Comparison of ENCODE assay signal across 9 cellular contexts in genomic region chr1:99004270-99005141, GRCh38. TPM values are rescaled to one million over a fixed set of nuclear protein-coding genes. Genes with fewer than 3 reads are reported as not detected.
A peak's percentile ranks its signal among the peaks of the same experiment; 100 is the strongest.
DNase-seq lines count a peak whose midpoint lies in the region; ATAC-seq and TF ChIP-seq lines count a peak whose summit lies in the region.
"Had no signal": no experiment of that assay in that cellular context is flagged by ENCODE, and none has a peak within 500 bp of the region (broad histone marks: within the 10 kb centered on the region; RNA-seq: fewer than 3 reads in every experiment).

Gene PLPPR5, minus strand, starts transcription at chr1:99004861. Its CDS starts 190 bp downstream, at chr1:99004671.

- H3K36me3 Mint-ChIP-seq in memory B cell: no peaks in the 10 kb centered on the region

- TF ChIP-seq CTCF in dorsolateral prefrontal cortex (IDR thresholded peaks at IDR 0.05 in 54 of 56, conservative IDR thresholded peaks at IDR 0.05 in 2 of 56; ENCODE audit: low read depth in 1 of 56, partially characterized antibody in 56 of 56): no peak

- no peak for ATAC-seq in memory B cell (ENCODE audit: low read depth)
- ATAC-seq in HG03571 (IDR thresholded peaks at IDR 0.05; ENCODE audit: unreplicated experiment): no peak
- no peak for ATAC-seq in HG03342 (IDR thresholded peaks at IDR 0.05; ENCODE audit: unreplicated experiment)

- peaks cover 3% of the 10 kb centered on the region for H3K9me3 Mint-ChIP-seq in memory B cell

- WGBS in thymus: 1% methylated on average over 101 of the region's 101 CpGs

- peaks cover 0 to 57% (median 6%) of the 10 kb centered on the region in 45 donors for H3K27me3 ChIP-seq in dorsolateral prefrontal cortex
- peaks cover 43% of the 10 kb centered on the region for H3K27me3 ChIP-seq in thymus (ENCODE audit: control insufficient read depth, insufficient read depth)

- peak within 1 kb of the TSS in 58 of 59 donors; percentile 0 to 93 (median 82) for H3K27ac ChIP-seq in dorsolateral prefrontal cortex
- H3K27ac ChIP-seq in thymus (ENCODE audit: low read depth): no peak within 1 kb of the TSS

- no peaks in the 10 kb centered on the region for H3K4me1 Mint-ChIP-seq in memory B cell

- intact Hi-C loops in dorsolateral prefrontal cortex (cut with DNase I): loop anchor here in 1 of 2 donors (10.0 kb wide), 1 partner anchor 340 kb away; the partner anchor contains the start of gene SNX7

- DNase-seq in DMS 273 (lab: John Stamatoyannopoulos, UW; ENCODE audit: unreplicated experiment) (peak; percentile 71), DMS 273 treated with DMSO at 0.1 percent for 48 hours (lab: John Stamatoyannopoulos, UW) (no peak), T1000 (lab: John Stamatoyannopoulos, UW) (peak; percentile 4), dorsolateral prefrontal cortex (peak in 7 of 10 donors; percentile 23 to 59 (median 48)), memory B cell (ENCODE audit: low spot score in 2 of 2) (no peak)

- H3K4me1 ChIP-seq in thymus (ENCODE audit: control insufficient read depth, insufficient read depth, low read length): no peaks in the 10 kb centered on the region

- H3K4me3 ChIP-seq in dorsolateral prefrontal cortex (peak within 1 kb of the TSS; percentile 41 to 77 (median 63)), thymus (ENCODE audit: low read length) (peak within 1 kb of the TSS; percentile 35)

- H3K36me3 ChIP-seq in thymus (ENCODE audit: control insufficient read depth, insufficient read depth): no peaks in the 10 kb centered on the region

- peaks cover 9% of the 10 kb centered on the region for H3K27me3 Mint-ChIP-seq in memory B cell

- H3K9me3 ChIP-seq in thymus (ENCODE audit: control insufficient read depth): no peaks in the 10 kb centered on the region

- H3K4me3 Mint-ChIP-seq in memory B cell: peak within 1 kb of the TSS; percentile 49

- no peak within 1 kb of the TSS for H3K27ac Mint-ChIP-seq in memory B cell

RNA-seq across cellular contexts. Expression of gene PLPPR5, which starts in this region (rescaled TPM):
- 10 to 100 TPM in 104 of 120 experiments, 1 to 10 TPM in 16; 5.0 to 21.3 (median 13.7) TPM for total RNA-seq in dorsolateral prefrontal cortex
- polyA plus RNA-seq in thymus: 0.43 TPM
- total RNA-seq: pulmonary artery endothelial cell had no signal

Comparison
In these comparisons a context has a peak if more than half of its experiments do, and no peak if none do; other contexts are left out.
1. DNase-seq: peak in DMS 273 (single experiment), T1000 (single experiment) and dorsolateral prefrontal cortex (7 of 10); none in DMS 273 treated with DMSO at 0.1 percent for 48 hours (single experiment) and memory B cell (0 of 2).